In the genomic region with DNA sequence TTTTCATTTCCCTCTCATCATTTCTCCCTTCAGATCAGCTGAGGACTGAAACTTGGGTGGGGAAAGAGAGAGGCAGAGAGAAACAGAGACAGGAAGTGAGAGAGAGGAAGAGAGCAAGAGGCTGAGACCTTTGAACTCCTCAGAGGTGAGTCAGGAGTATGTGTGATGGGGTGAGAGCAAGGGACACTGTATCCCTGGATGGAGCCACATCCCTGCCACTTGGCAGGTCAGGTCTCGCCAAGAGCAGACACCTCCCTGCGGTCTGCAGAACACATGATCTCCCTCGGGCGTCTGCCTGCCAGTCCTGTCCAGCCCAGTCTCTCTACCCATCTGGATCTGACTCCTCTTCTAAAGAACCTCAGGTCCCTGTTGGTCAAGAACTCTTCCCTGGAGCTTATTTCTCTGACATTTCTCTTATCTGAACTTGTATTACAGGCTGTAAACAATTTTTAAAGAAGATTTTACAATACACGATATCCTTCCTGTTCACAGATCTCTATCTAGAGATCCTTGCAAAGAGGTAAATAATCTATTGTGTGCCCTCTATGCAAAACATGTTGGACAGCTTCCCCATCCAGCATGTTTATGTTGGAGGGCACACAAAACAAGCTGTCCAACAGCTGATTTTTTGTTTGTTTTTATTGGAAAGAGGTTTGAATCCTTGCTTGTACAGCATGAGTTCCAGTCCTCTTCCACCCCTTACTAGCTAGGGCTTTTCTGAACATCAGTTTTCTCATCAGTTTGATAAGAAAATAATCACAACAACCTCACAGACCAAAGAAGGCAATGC, we compare ENCODE assay signal across 15 cellular contexts.
DNase-seq lines count a peak whose midpoint lies in the region; ATAC-seq and TF ChIP-seq lines count a peak whose summit lies in the region.
"Had no signal": no experiment of that assay in that cellular context is flagged by ENCODE, and none has a peak within 500 bp of the region (broad histone marks: within the 10 kb centered on the region; RNA-seq: fewer than 3 reads in every experiment).

No MANE protein-coding gene starts in this region.

- peaks cover 28% of the 10 kb centered on the region for H3K4me1 Mint-ChIP-seq in activated naive CD4-positive, alpha-beta T cell treated with anti-CD3 and anti-CD28 coated beads, Interleukin-2, amount 50 U/mL, for 24 hours
- peaks cover 20 to 31% (median 24%) of the 10 kb centered on the region in 3 donors for H3K4me1 Mint-ChIP-seq in T-cell
- H3K4me1 Mint-ChIP-seq: GM23338 had no signal

- no peak overlapping the region for H2AFZ ChIP-seq in fibroblast of lung (ENCODE audit: low read length)
- H2AFZ ChIP-seq: GM23338 had no signal

- peak overlapping the region; percentile 16 for H3K4me3 Mint-ChIP-seq in activated naive CD4-positive, alpha-beta T cell treated with anti-CD3 and anti-CD28 coated beads, Interleukin-2, amount 50 U/mL, for 24 hours
- peak overlapping the region in 1 of 3 donors; percentile 50 for H3K4me3 Mint-ChIP-seq in T-cell
- H3K4me3 Mint-ChIP-seq: GM23338, IgD-negative memory B cell had no signal

- no peak overlapping the region for H3K4me2 ChIP-seq in fibroblast of lung (ENCODE audit: extremely low read depth, insufficient read depth, low read length)
- H3K4me2 ChIP-seq: GM23338 had no signal

- no peak for DNase-seq in activated naive CD4-positive, alpha-beta T cell (lab: John Stamatoyannopoulos, UW)
- DNase-seq in T-cell (no peak), fibroblast of lung (ENCODE audit: low read depth in 2 of 2) (peak; percentile 7 to 23), superior temporal gyrus (ENCODE audit: extremely low spot score) (peak; percentile 37), ovary (no peak), colonic mucosa (no peak), MG63 (no peak)
- DNase-seq: activated effector memory CD4-positive, alpha-beta T cell treated with anti-CD3 and anti-CD28 coated beads, Interleukin-2, amount 50 U/mL, for 16 hours; central memory CD4-positive, alpha-beta T cell; NCI-H1694 treated with DMSO at 0.1 percent for 48 hours; NCI-H69; testis had no signal

- H3K9me3 ChIP-seq in fibroblast of lung (ENCODE audit: control insufficient read depth, insufficient read depth, low read depth, low read length) (no peaks in the 10 kb centered on the region), ovary (no peaks in the 10 kb centered on the region), colonic mucosa (no peaks in the 10 kb centered on the region), MG63 (no peaks in the 10 kb centered on the region)
- H3K9me3 ChIP-seq: testis had no signal

- H3K36me3 ChIP-seq in fibroblast of lung (ENCODE audit: control insufficient read depth, insufficient read depth, low read length) (no peaks in the 10 kb centered on the region), ovary (no peaks in the 10 kb centered on the region), colonic mucosa (no peaks in the 10 kb centered on the region), MG63 (no peaks in the 10 kb centered on the region)

- 52 to 62% (median 57%) methylated on average over 5 of the region's 5 CpGs for WGBS in ovary, 3 donors

- H3K36me3 Mint-ChIP-seq in activated naive CD4-positive, alpha-beta T cell treated with anti-CD3 and anti-CD28 coated beads, Interleukin-2, amount 50 U/mL, for 24 hours = no peaks in the 10 kb centered on the region
- no peaks in the 10 kb centered on the region for H3K36me3 Mint-ChIP-seq in T-cell
- H3K36me3 Mint-ChIP-seq: IgD-negative memory B cell had no signal

- ATAC-seq in T-cell (replicated peaks in 1 of 4) = peak; percentile 48 to 75 (median 54)
- ATAC-seq: GM23338 had no signal

- peak overlapping the region; percentile 86 for H3K27ac Mint-ChIP-seq in activated naive CD4-positive, alpha-beta T cell treated with anti-CD3 and anti-CD28 coated beads, Interleukin-2, amount 50 U/mL, for 24 hours
- H3K27ac Mint-ChIP-seq in T-cell = peak overlapping the region; percentile 81 to 87
- H3K27ac Mint-ChIP-seq: GM23338, IgD-negative memory B cell had no signal

- no peak overlapping the region for H3K27ac ChIP-seq in fibroblast of lung (ENCODE audit: insufficient read depth, low read length)
- H3K27ac ChIP-seq in ovary = no peak overlapping the region
- no peak overlapping the region for H3K27ac ChIP-seq in colonic mucosa
- H3K27ac ChIP-seq: testis had no signal

- no peak for TF ChIP-seq POLR2A in ovary (IDR thresholded peaks at IDR 0.05)

- H3K27me3 ChIP-seq in fibroblast of lung (ENCODE audit: control insufficient read depth, insufficient read depth, low read length) (no peaks in the 10 kb centered on the region), ovary (no peaks in the 10 kb centered on the region), colonic mucosa (no peaks in the 10 kb centered on the region), MG63 (no peaks in the 10 kb centered on the region)
- H3K27me3 ChIP-seq: testis had no signal

- TF ChIP-seq CTCF in fibroblast of lung (conservative IDR thresholded peaks at IDR 0.05 in 1 of 2, IDR thresholded peaks at IDR 0.05 in 1 of 2; ENCODE audit: low read depth in 1 of 2, low read length in 2 of 2) (no peak), ovary (IDR thresholded peaks at IDR 0.05) (no peak), colonic mucosa (IDR thresholded peaks at IDR 0.05) (no peak)

- no peaks in the 10 kb centered on the region for H3K9me3 Mint-ChIP-seq in activated naive CD4-positive, alpha-beta T cell treated with anti-CD3 and anti-CD28 coated beads, Interleukin-2, amount 50 U/mL, for 24 hours
- peaks cover 0 to 4% (median 0%) of the 10 kb centered on the region in 3 donors for H3K9me3 Mint-ChIP-seq in T-cell

- H4K20me1 ChIP-seq in fibroblast of lung (ENCODE audit: control insufficient read depth, extremely low read depth, insufficient read depth, low read length) = no peaks in the 10 kb centered on the region

- H3K27me3 Mint-ChIP-seq in activated naive CD4-positive, alpha-beta T cell treated with anti-CD3 and anti-CD28 coated beads, Interleukin-2, amount 50 U/mL, for 24 hours = no peaks in the 10 kb centered on the region
- no peaks in the 10 kb centered on the region for H3K27me3 Mint-ChIP-seq in T-cell

- H3K79me2 ChIP-seq in fibroblast of lung (ENCODE audit: control insufficient read depth, insufficient read depth, low read length) = no peaks in the 10 kb centered on the region

- no peak overlapping the region for H3K9ac ChIP-seq in fibroblast of lung (ENCODE audit: insufficient read depth, low read length)
- H3K9ac ChIP-seq in colonic mucosa (ENCODE audit: low read depth in 2 of 2, low read length in 2 of 2) = no peak overlapping the region

- intact Hi-C loops in ovary (cut with DNase I) (no loop called here), colonic mucosa (cut with DNase I) (no loop called here)

- POLR2A ChIA-PET in T-cell (lab: Charles Lee) = no interaction called here

- no peak for TF ChIP-seq EP300 in ovary (IDR thresholded peaks at IDR 0.05)

- H3K4me1 ChIP-seq in fibroblast of lung (ENCODE audit: control insufficient read depth, extremely low read depth, insufficient read depth, low read length) (no peaks in the 10 kb centered on the region), ovary (ENCODE audit: insufficient read depth) (no peaks in the 10 kb centered on the region), colonic mucosa (no peaks in the 10 kb centered on the region)
- H3K4me1 ChIP-seq: testis had no signal

- no peak overlapping the region for H3K4me3 ChIP-seq in fibroblast of lung (replicated peaks in 1 of 4; ENCODE audit: control extremely low read depth in 1 of 4, insufficient read depth in 1 of 4, low read depth in 3 of 4, low read length in 4 of 4)
- no peak overlapping the region for H3K4me3 ChIP-seq in ovary
- no peak overlapping the region for H3K4me3 ChIP-seq in colonic mucosa
- no peak overlapping the region for H3K4me3 ChIP-seq in MG63
- H3K4me3 ChIP-seq: GM23338, testis had no signal

- CTCF ChIA-PET in T-cell (lab: Charles Lee) = no interaction called here

Comparison
In these comparisons a context has a peak if more than half of its experiments do, and no peak if none do; other contexts are left out.
1. DNase-seq: peak in fibroblast of lung (2 of 2) and superior temporal gyrus (single experiment); none in activated naive CD4-positive, alpha-beta T cell (0 of 4), T-cell (0 of 34), ovary (0 of 5), colonic mucosa (single experiment) and MG63 (single experiment).